In the genomic region with DNA sequence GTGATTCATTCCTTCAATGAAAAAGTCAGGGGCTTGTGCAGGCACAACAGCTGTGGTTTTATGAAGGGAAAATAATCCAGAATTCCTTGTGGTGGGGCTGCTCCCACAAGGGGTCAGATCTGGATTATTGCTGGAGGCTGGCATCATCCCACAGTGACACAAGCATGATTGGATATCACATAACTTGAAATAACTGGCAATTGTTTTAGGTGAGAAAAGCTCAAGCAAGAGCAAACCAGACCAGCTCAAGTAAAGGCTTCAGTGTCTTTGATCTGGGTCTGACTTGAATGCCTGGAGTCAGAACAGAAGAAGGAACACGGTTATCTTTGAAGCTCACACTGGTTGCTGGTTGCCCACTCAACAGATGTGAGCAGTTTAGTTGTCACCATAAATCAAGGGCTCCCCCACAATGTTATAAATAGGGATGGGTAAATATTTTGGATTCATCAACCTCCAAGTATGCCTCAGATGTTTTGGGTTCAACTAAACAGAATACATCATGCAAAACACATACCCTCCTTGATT, we compare ENCODE assay signal across 16 cellular contexts. TPM values are rescaled to one million over a fixed set of nuclear protein-coding genes. Genes with fewer than 3 reads are reported as not detected.
DNase-seq lines count a peak whose midpoint lies in the region; ATAC-seq and TF ChIP-seq lines count a peak whose summit lies in the region.
"Had no signal": no experiment of that assay in that cellular context is flagged by ENCODE, and none has a peak within 500 bp of the region (broad histone marks: within the 10 kb centered on the region; RNA-seq: fewer than 3 reads in every experiment).

No MANE protein-coding gene starts in this region.

- no peaks in the 10 kb centered on the region for H3K4me1 Mint-ChIP-seq in CD4-positive, alpha-beta memory T cell
- H3K4me1 Mint-ChIP-seq: stimulated activated naive CD8-positive, alpha-beta T cell treated with anti-CD3 and anti-CD28 coated beads, Interleukin-15, amount 100 ng/mL, for 72 hours had no signal

- H3K27ac ChIP-seq in CD4-positive, alpha-beta memory T cell (ENCODE audit: low read depth, low read length), result no peak overlapping the region

- CTCF ChIA-PET in CD4-positive, alpha-beta memory T cell (lab: Charles Lee; ENCODE audit: partially characterized antibody), result no interaction called here

- H3K4me3 Mint-ChIP-seq in CD4-positive, alpha-beta memory T cell, result no peak overlapping the region
- H3K4me3 Mint-ChIP-seq: activated naive CD8-positive, alpha-beta T cell; CD4-positive, alpha-beta T cell; stimulated activated naive CD8-positive, alpha-beta T cell treated with anti-CD3 and anti-CD28 coated beads, Interleukin-15, amount 100 ng/mL, for 72 hours had no signal

- H3K27me3 Mint-ChIP-seq in CD4-positive, alpha-beta memory T cell, result peaks cover 0 to 1% of the 10 kb centered on the region in 2 donors
- H3K27me3 Mint-ChIP-seq: activated naive CD8-positive, alpha-beta T cell; CD4-positive, alpha-beta T cell; stimulated activated naive CD8-positive, alpha-beta T cell treated with anti-CD3 and anti-CD28 coated beads, Interleukin-15, amount 100 ng/mL, for 72 hours had no signal

- H3K4me3 ChIP-seq in fibroblast of the aortic adventitia (ENCODE audit: low read depth, low read length), result no peak overlapping the region
- no peak overlapping the region for H3K4me3 ChIP-seq in CD4-positive, alpha-beta memory T cell (ENCODE audit: low read length in 2 of 2)

- H3K4me1 ChIP-seq in CD4-positive, alpha-beta memory T cell (ENCODE audit: insufficient read depth, low read length), result no peaks in the 10 kb centered on the region

- no peaks in the 10 kb centered on the region for H3K27me3 ChIP-seq in CD4-positive, alpha-beta memory T cell (ENCODE audit: insufficient read depth, low read length)

- peak; percentile 31 for ATAC-seq in sciatic nerve
- no peak for ATAC-seq in GM19351 (IDR thresholded peaks at IDR 0.05; ENCODE audit: unreplicated experiment)
- ATAC-seq: stimulated activated naive CD8-positive, alpha-beta T cell treated with anti-CD3 and anti-CD28 coated beads, Interleukin-15, amount 100 ng/mL, for 72 hours had no signal

- DNase-seq in EL, result peak; percentile 79
- DNase-seq in RPMI7951 (ENCODE audit: low read depth), result peak; percentile 86
- DNase-seq in fibroblast of the aortic adventitia (ENCODE audit: low read depth), result peak; percentile 75
- DNase-seq in sciatic nerve (ENCODE audit: low spot score), result no peak
- DNase-seq in CD4-positive, alpha-beta memory T cell, result no peak
- DNase-seq in cerebellar nuclear complex (lab: John Stamatoyannopoulos, UW), result no peak
- DNase-seq in SKM-1 treated with dmso at 0.1 percent for 144 hours (lab: John Stamatoyannopoulos, UW; ENCODE audit: unreplicated experiment), result no peak
- DNase-seq: activated CD4-positive, alpha-beta T cell treated with anti-CD3 and anti-CD28 coated beads, Interleukin-2, amount 50 U/mL, for 48 hours; CD4-positive, alpha-beta T cell; MV-4-11; NCI-H82; stimulated activated CD4-positive, alpha-beta T cell treated with anti-CD3 and anti-CD28 coated beads, Interleukin-1b, Interleukin-23, amount 100 ng/mL, for 48 hours; stimulated activated naive CD8-positive, alpha-beta T cell treated with anti-CD3 and anti-CD28 coated beads, Interleukin-15, amount 100 ng/mL, for 72 hours had no signal

- intact Hi-C loops in sciatic nerve (cut with DNase I), result no loop called here
- intact Hi-C loops in CD4-positive, alpha-beta memory T cell (cut with micrococcal nuclease), result no loop called here

- no peaks in the 10 kb centered on the region for H3K36me3 ChIP-seq in CD4-positive, alpha-beta memory T cell (ENCODE audit: insufficient read depth, low read length)

- POLR2A ChIA-PET in CD4-positive, alpha-beta memory T cell (lab: Charles Lee; ENCODE audit: partially characterized antibody), result no interaction called here

- no peaks in the 10 kb centered on the region for H3K9me3 ChIP-seq in CD4-positive, alpha-beta memory T cell (ENCODE audit: control insufficient read depth in 1 of 2, low read length in 2 of 2)

- H3K27ac Mint-ChIP-seq in CD4-positive, alpha-beta memory T cell, result no peak overlapping the region
- H3K27ac Mint-ChIP-seq: activated naive CD8-positive, alpha-beta T cell; CD4-positive, alpha-beta T cell had no signal

- no peak for TF ChIP-seq CTCF in fibroblast of the aortic adventitia (IDR thresholded peaks at IDR 0.05; ENCODE audit: insufficient read depth, low read length)

- no peaks in the 10 kb centered on the region for H3K9me3 Mint-ChIP-seq in CD4-positive, alpha-beta memory T cell
- H3K9me3 Mint-ChIP-seq: CD4-positive, alpha-beta T cell; stimulated activated naive CD8-positive, alpha-beta T cell treated with anti-CD3 and anti-CD28 coated beads, Interleukin-15, amount 100 ng/mL, for 72 hours had no signal

- no peaks in the 10 kb centered on the region for H3K36me3 Mint-ChIP-seq in CD4-positive, alpha-beta memory T cell
- H3K36me3 Mint-ChIP-seq: activated naive CD8-positive, alpha-beta T cell had no signal

RNA-seq across cellular contexts. Expression of gene ZNF474, which starts 3.1 kb away (rescaled TPM):
- 0.24 and 0.39 TPM in 2 replicates for total RNA-seq in RPMI7951 (2014; rRNA removed; shearing (Covaris generic))
- 0.09 TPM in 1 of 2 replicates, not detected in the other for total RNA-seq in fibroblast of the aortic adventitia (ENCODE audit: low replicate concordance)
- total RNA-seq in sciatic nerve, result 0.80 TPM
- total RNA-seq in CD4-positive, alpha-beta memory T cell, result under 1 TPM in 1 of 2 experiments, not detected in 1; 0.17 TPM
- under 1 TPM in 1 of 2 donors, not detected in 1; 0.30 TPM for polyA plus RNA-seq in CD4-positive, alpha-beta memory T cell
- polyA plus RNA-seq: neural cell had no signal

RNA-seq across cellular contexts. Expression of gene LOX, which starts 48.2 kb away (rescaled TPM):
- total RNA-seq in RPMI7951 (2014; rRNA removed; shearing (Covaris generic)), result 28.4 and 32.2 TPM in 2 replicates
- total RNA-seq in fibroblast of the aortic adventitia (ENCODE audit: low replicate concordance) (65.0 and 193 TPM in 2 replicates), sciatic nerve (25.3 TPM)
- not detected for total RNA-seq in CD4-positive, alpha-beta memory T cell
- under 1 TPM in 1 of 2 donors, not detected in 1; 0.03 TPM for polyA plus RNA-seq in CD4-positive, alpha-beta memory T cell

Comparison
In these comparisons a context has a peak if more than half of its experiments do, and no peak if none do; other contexts are left out.
1. DNase-seq: peak in EL (single experiment), RPMI7951 (single experiment) and fibroblast of the aortic adventitia (single experiment); none in sciatic nerve (single experiment), CD4-positive, alpha-beta memory T cell (0 of 5), cerebellar nuclear complex (0 of 2) and SKM-1 treated with dmso at 0.1 percent for 144 hours (single experiment).
2. RNA of gene LOX, which starts 48.2 kb away (total RNA-seq): 65.0 to 193 TPM in fibroblast of the aortic adventitia, 28.4 to 32.2 TPM in RPMI7951 and 25.3 TPM in sciatic nerve (single experiment); not detected in CD4-positive, alpha-beta memory T cell; every median in the first group is over 10 times any median in the second.